In genomic region chr16:85750827-85751641, GRCh38 we compare ENCODE assay signal across 8 cellular contexts. TPM values are rescaled to one million over a fixed set of nuclear protein-coding genes. Genes with fewer than 3 reads are reported as not detected.
DNase-seq lines count a peak whose midpoint lies in the region; ATAC-seq and TF ChIP-seq lines count a peak whose summit lies in the region.

TSS of gene C16orf74 (minus strand) at chr16:85751096. CDS start at chr16:85735217, 15,879 bp downstream.

- POLR2A ChIA-PET in A673 (lab: Charles Lee; ENCODE audit: low non-redundant PET): no interaction called here
- POLR2A ChIA-PET in activated CD4-positive, alpha-beta memory T cell treated with anti-CD3 and anti-CD28 coated beads, Interleukin-2, amount 10 ng/mL, durations not matched to agents 7 days and 5 days (lab: Charles Lee): no interaction called here

- DNase-seq in A673 (ENCODE audit: low spot score): peak; percentile 53
- peak; percentile 82 for DNase-seq in GM10266 (ENCODE audit: extremely low spot score)
- peak; percentile 77 for DNase-seq in HT-29 (ENCODE audit: low spot score)
- no peak for DNase-seq in activated CD4-positive, alpha-beta memory T cell treated with anti-CD3 and anti-CD28 coated beads, Interleukin-2, amount 10 ng/mL, durations not matched to agents 7 days and 5 days
- no peak for DNase-seq in glomerular endothelial cell (ENCODE audit: extremely low read depth, low read depth, low spot score)
- peak in 4 of 5 donors; percentile 31 to 68 (median 52) for DNase-seq in ovary
- DNase-seq in KG1 (lab: John Stamatoyannopoulos, UW): no peak

- peak within 1 kb of the TSS; percentile 53 for H3K4me3 Mint-ChIP-seq in activated CD4-positive, alpha-beta memory T cell treated with anti-CD3 and anti-CD28 coated beads, Interleukin-2, amount 10 ng/mL, durations not matched to agents 7 days and 5 days

- H3K27me3 ChIP-seq in A673 (replicated peaks; ENCODE audit: insufficient read depth, low read depth, low read length, poor library complexity): no peaks in the 10 kb centered on the region
- H3K27me3 ChIP-seq in ovary: no peaks in the 10 kb centered on the region

- H3K4me1 ChIP-seq in A673 (ENCODE audit: insufficient read depth, low read length, poor library complexity, severe bottlenecking) (peaks cover 53% of the 10 kb centered on the region), ovary (ENCODE audit: insufficient read depth) (peaks cover 5% of the 10 kb centered on the region)

- TF ChIP-seq CTCF in A673 (conservative IDR thresholded peaks at IDR 0.05; ENCODE audit: low read depth, low read length) (no peak), GM10266 (IDR thresholded peaks at IDR 0.05; ENCODE audit: control insufficient read depth, insufficient read depth, low read depth, missing control alignments) (no peak), ovary (IDR thresholded peaks at IDR 0.05) (no peak)

- no peaks in the 10 kb centered on the region for H3K36me3 Mint-ChIP-seq in activated CD4-positive, alpha-beta memory T cell treated with anti-CD3 and anti-CD28 coated beads, Interleukin-2, amount 10 ng/mL, durations not matched to agents 7 days and 5 days (ENCODE audit: low read depth)

- TF ChIP-seq EP300 in ovary (IDR thresholded peaks at IDR 0.05): no peak

- peaks cover 34% of the 10 kb centered on the region for H3K27me3 Mint-ChIP-seq in activated CD4-positive, alpha-beta memory T cell treated with anti-CD3 and anti-CD28 coated beads, Interleukin-2, amount 10 ng/mL, durations not matched to agents 7 days and 5 days

- no peak for TF ChIP-seq POLR2A in ovary (IDR thresholded peaks at IDR 0.05)

- H3K4me3 ChIP-seq in A673 (ENCODE audit: low read depth, low read length, poor library complexity, severe bottlenecking) (peak within 1 kb of the TSS; percentile 64), ovary (peak within 1 kb of the TSS; percentile 37)

- H3K27ac ChIP-seq in A673 (ENCODE audit: low read depth, low read length, poor library complexity, severe bottlenecking) (peak within 1 kb of the TSS; percentile 64), ovary (no peak within 1 kb of the TSS)

- no peaks in the 10 kb centered on the region for H3K36me3 ChIP-seq in A673 (ENCODE audit: insufficient read depth, low read length, poor library complexity, severe bottlenecking)
- no peaks in the 10 kb centered on the region for H3K36me3 ChIP-seq in ovary

- H3K4me1 Mint-ChIP-seq in activated CD4-positive, alpha-beta memory T cell treated with anti-CD3 and anti-CD28 coated beads, Interleukin-2, amount 10 ng/mL, durations not matched to agents 7 days and 5 days: peaks cover 11% of the 10 kb centered on the region

- no peaks in the 10 kb centered on the region for H3K9me3 Mint-ChIP-seq in activated CD4-positive, alpha-beta memory T cell treated with anti-CD3 and anti-CD28 coated beads, Interleukin-2, amount 10 ng/mL, durations not matched to agents 7 days and 5 days

- intact Hi-C loops in A673 (cut with micrococcal nuclease; ENCODE audit: unreplicated experiment): no loop called here
- intact Hi-C loops in ovary (cut with DNase I): no loop called here

- CTCF ChIA-PET in A673 (lab: Charles Lee): no interaction called here
- CTCF ChIA-PET in activated CD4-positive, alpha-beta memory T cell treated with anti-CD3 and anti-CD28 coated beads, Interleukin-2, amount 10 ng/mL, durations not matched to agents 7 days and 5 days (lab: Charles Lee): no interaction called here

- 4 to 9% (median 5%) methylated on average over 23 to 89 of the region's 96 CpGs for WGBS in ovary, 3 donors

- BruUV-seq in A673 (replicated peaks; lab: Mats Ljungman, UMichigan): no TSS peak

- H3K9me3 ChIP-seq in A673 (ENCODE audit: low read depth, low read length, poor library complexity, severe bottlenecking): no peaks in the 10 kb centered on the region
- H3K9me3 ChIP-seq in ovary: no peaks in the 10 kb centered on the region

- no peak for ATAC-seq in GM18858 (IDR thresholded peaks at IDR 0.05; ENCODE audit: unreplicated experiment)

- H3K27ac Mint-ChIP-seq in activated CD4-positive, alpha-beta memory T cell treated with anti-CD3 and anti-CD28 coated beads, Interleukin-2, amount 10 ng/mL, durations not matched to agents 7 days and 5 days: no peak within 1 kb of the TSS

RNA-seq across cellular contexts. Expression of gene C16orf74, which starts in this region (rescaled TPM):
- total RNA-seq in A673 (2021): 3.8 and 5.9 TPM in 2 replicates
- 84.9 and 92.0 TPM in 2 replicates for total RNA-seq in HT-29 (2014; rRNA removed; shearing (Covaris generic))
- total RNA-seq in activated CD4-positive, alpha-beta memory T cell treated with anti-CD3 and anti-CD28 coated beads, Interleukin-2, amount 10 ng/mL, durations not matched to agents 7 days and 5 days: under 1 TPM; 0.33 to 0.53 TPM
- 20.2 and 22.8 TPM in 2 replicates for total RNA-seq in glomerular endothelial cell
- total RNA-seq in ovary: 1 to 10 TPM in 1 of 7 donors, under 1 TPM in 5, not detected in 1; 0.38 to 1.5 (median 0.60) TPM
- 1 to 10 TPM in 1 of 2 donors, not detected in 1; 1.2 TPM for polyA plus RNA-seq in ovary

Comparison
In these comparisons a context has a peak if more than half of its experiments do, and no peak if none do; other contexts are left out.
1. DNase-seq: peak in A673 (single experiment), GM10266 (single experiment), HT-29 (single experiment) and ovary (4 of 5); none in activated CD4-positive, alpha-beta memory T cell treated with anti-CD3 and anti-CD28 coated beads, Interleukin-2, amount 10 ng/mL, durations not matched to agents 7 days and 5 days (single experiment), glomerular endothelial cell (single experiment) and KG1 (single experiment).